Comparison of ENCODE assay signal across 19 cellular contexts in the genomic region with DNA sequence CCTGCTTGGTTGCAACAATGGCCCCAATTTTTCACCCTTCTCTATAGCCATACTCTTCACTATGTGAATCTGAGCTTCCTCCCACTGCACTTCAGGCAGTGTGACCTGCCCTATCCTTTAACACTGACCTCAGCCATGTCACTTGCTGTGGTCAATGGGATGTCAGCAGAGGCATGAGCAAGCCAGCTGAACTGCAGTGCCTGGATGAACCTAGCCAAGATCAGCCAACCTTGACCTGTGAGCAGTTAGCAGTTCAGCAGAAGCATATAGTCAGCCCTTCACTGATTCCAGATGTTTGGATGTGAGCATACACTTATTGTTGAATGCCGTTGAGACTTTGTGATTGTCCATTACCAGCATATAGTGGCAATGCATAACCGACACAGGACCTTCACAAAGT.
"Had no signal": no experiment of that assay in that cellular context is flagged by ENCODE, and none has a peak within 500 bp of the region (broad histone marks: within the 10 kb centered on the region; RNA-seq: fewer than 3 reads in every experiment).

No MANE protein-coding gene starts in this region.

- H3K9me3 ChIP-seq: body of pancreas, thyroid gland, upper lobe of right lung had no signal

- H3K27ac ChIP-seq: body of pancreas, cardiac muscle cell, epithelial cell of prostate, left ventricle myocardium inferior, neural progenitor cell, thyroid gland, upper lobe of right lung, VCaP had no signal

- ATAC-seq: body of pancreas; naive thymus-derived CD4-positive, alpha-beta T cell had no signal

- H3K36me3 ChIP-seq: cardiac muscle cell, left ventricle myocardium inferior, neural progenitor cell, thyroid gland, upper lobe of right lung had no signal

- H3K4me1 ChIP-seq: body of pancreas, left ventricle myocardium inferior, thyroid gland, upper lobe of right lung had no signal

- H3K27me3 ChIP-seq: body of pancreas, cardiac muscle cell, neural progenitor cell, thyroid gland had no signal

- H3K4me3 ChIP-seq: body of pancreas, cardiac muscle cell, left ventricle myocardium inferior, neural progenitor cell, thyroid gland, upper lobe of right lung had no signal

- DNase-seq: activated CD4-positive, alpha-beta memory T cell treated with anti-CD3 and anti-CD28 coated beads, Interleukin-2, amount 10 ng/mL, durations not matched to agents 7 days and 5 days; activated CD4-positive, alpha-beta T cell treated with anti-CD3 and anti-CD28 coated beads, Interleukin-2, amount 10 ng/mL, durations not matched to agents 24 days and 14 days; activated gamma-delta T cell treated with Interleukin-2 at 50 U/mL for 16 hours; activated T-cell treated with anti-CD3 and anti-CD28 coated beads, Interleukin-2, amount 50 U/mL, for 1 hour; anterior cingulate cortex; body of pancreas; cortex of kidney; immature natural killer cell; kidney glomerular epithelial cell; left ventricle myocardium inferior; naive thymus-derived CD4-positive, alpha-beta T cell; stimulated activated CD4-positive, alpha-beta T cell treated with anti-CD3 and anti-CD28 coated beads, Interleukin-4, amount 100 ng/mL, for 4 hours; substantia nigra; thyroid gland; upper lobe of right lung had no signal
